14 cellular contexts compared by ENCODE assay signal in genomic region chr1:156195853-156196252, GRCh38. TPM values are rescaled to one million over a fixed set of nuclear protein-coding genes. Genes with fewer than 3 reads are reported as not detected.
DNase-seq lines count a peak whose midpoint lies in the region; ATAC-seq and TF ChIP-seq lines count a peak whose summit lies in the region.
"Had no signal": no experiment of that assay in that cellular context is flagged by ENCODE, and none has a peak within 500 bp of the region (broad histone marks: within the 10 kb centered on the region; RNA-seq: fewer than 3 reads in every experiment).

No MANE protein-coding gene starts in this region.

- DNase-seq in left ventricle myocardium inferior (no peak), Right ventricle myocardium inferior (ENCODE audit: missing footprints) (no peak), WTC11 (ENCODE audit: low spot score) (no peak), Calu3 (no peak), NOMO-1 treated with DMSO at 0.1 percent for 48 hours (lab: John Stamatoyannopoulos, UW; ENCODE audit: unreplicated experiment) (no peak), upper lobe of right lung (no peak)
- DNase-seq: activated CD4-positive, CD25-positive, alpha-beta regulatory T cell; activated effector memory CD4-positive, alpha-beta T cell treated with Interleukin-2 at 50 U/mL for 16 hours; central memory CD4-positive, alpha-beta T cell; EL; gastrocnemius medialis had no signal

- H3K4me3 ChIP-seq in left ventricle myocardium inferior (no peak overlapping the region), liver (ENCODE audit: low read depth in 1 of 3, low read length in 3 of 3) (peak overlapping the region in 1 of 3 donors; percentile 31), upper lobe of right lung (no peak overlapping the region)
- H3K4me3 ChIP-seq: gastrocnemius medialis, thoracic aorta had no signal

- H3K27ac Mint-ChIP-seq in WTC11 (peak overlapping the region; percentile 73; the same call in 1 of the 2 replicates), Calu3 (ENCODE audit: unreplicated experiment) (no peak overlapping the region)

- H3K4me3 Mint-ChIP-seq in WTC11, result peak overlapping the region; percentile 99
- no peak overlapping the region for H3K4me3 Mint-ChIP-seq in Calu3 (ENCODE audit: low read depth, unreplicated experiment)

- no peaks in the 10 kb centered on the region for H3K27me3 Mint-ChIP-seq in WTC11 (ENCODE audit: low read depth)
- no peaks in the 10 kb centered on the region for H3K27me3 Mint-ChIP-seq in Calu3 (ENCODE audit: unreplicated experiment)

- H3K4me1 ChIP-seq in left ventricle myocardium inferior (peaks cover 61% of the 10 kb centered on the region), liver (ENCODE audit: control insufficient read depth in 4 of 4, insufficient read depth in 4 of 4, low read length in 3 of 4) (peaks cover 13 to 60% (median 52%) of the 10 kb centered on the region in 4 donors), upper lobe of right lung (peaks cover 9% of the 10 kb centered on the region)

- no peak for ATAC-seq in Right ventricle myocardium inferior
- ATAC-seq in WTC11, result no peak
- no peak for ATAC-seq in GM21367 (IDR thresholded peaks at IDR 0.05; ENCODE audit: unreplicated experiment)
- ATAC-seq in upper lobe of right lung, result no peak
- ATAC-seq: gastrocnemius medialis had no signal

- CTCF ChIA-PET in WTC11 (lab: Charles Lee) (interaction anchor here (1.1 kb wide), 1 partner anchor 50 kb away, joined by 3 read pairs; no protein-coding TSS in a partner anchor), Calu3 (lab: Charles Lee) (no interaction called here)

- no peak for TF ChIP-seq CTCF in left ventricle myocardium inferior (IDR thresholded peaks at IDR 0.05; ENCODE audit: borderline replicate concordance)
- TF ChIP-seq CTCF in WTC11 (IDR thresholded peaks at IDR 0.05), result no peak
- no peak for TF ChIP-seq CTCF in liver (IDR thresholded peaks at IDR 0.05; ENCODE audit: low read depth, low read length, missing input control)
- TF ChIP-seq CTCF in Calu3 (IDR thresholded peaks at IDR 0.05; ENCODE audit: unreplicated experiment), result no peak
- TF ChIP-seq CTCF in upper lobe of right lung (IDR thresholded peaks at IDR 0.05), result no peak

- H3K36me3 Mint-ChIP-seq in WTC11 (peaks cover 9% of the 10 kb centered on the region), Calu3 (ENCODE audit: insufficient read depth, unreplicated experiment) (peaks cover 17% of the 10 kb centered on the region)

- H3K4me1 Mint-ChIP-seq in WTC11, result peaks cover 35% of the 10 kb centered on the region
- H3K4me1 Mint-ChIP-seq in Calu3 (ENCODE audit: low read depth, unreplicated experiment), result peaks cover 30% of the 10 kb centered on the region

- TF ChIP-seq RAD21 in liver (IDR thresholded peaks at IDR 0.05), result no peak

- no peaks in the 10 kb centered on the region for H3K9me3 ChIP-seq in left ventricle myocardium inferior (replicated peaks)
- H3K9me3 ChIP-seq in liver (ENCODE audit: control insufficient read depth in 4 of 4, low read length in 3 of 4), result no peaks in the 10 kb centered on the region
- no peaks in the 10 kb centered on the region for H3K9me3 ChIP-seq in upper lobe of right lung
- H3K9me3 ChIP-seq: gastrocnemius medialis, thoracic aorta had no signal

- WGBS in liver, result 58% methylated on average over 4 of the region's 4 CpGs

- H3K36me3 ChIP-seq in left ventricle myocardium inferior (peaks cover 13% of the 10 kb centered on the region), liver (ENCODE audit: control insufficient read depth in 4 of 4, insufficient read depth in 3 of 4, low read depth in 1 of 4, low read length in 3 of 4) (peaks cover 0 to 12% (median 8%) of the 10 kb centered on the region in 4 donors), upper lobe of right lung (peaks cover 33% of the 10 kb centered on the region)

- H3K27me3 ChIP-seq in left ventricle myocardium inferior (ENCODE audit: low read depth), result no peaks in the 10 kb centered on the region
- H3K27me3 ChIP-seq in liver (ENCODE audit: control insufficient read depth in 4 of 4, insufficient read depth in 4 of 4, low read length in 3 of 4), result no peaks in the 10 kb centered on the region
- H3K27me3 ChIP-seq in upper lobe of right lung, result no peaks in the 10 kb centered on the region
- H3K27me3 ChIP-seq: gastrocnemius medialis had no signal

- peak overlapping the region; percentile 11 to 40 for H3K9ac ChIP-seq in liver (ENCODE audit: low read depth in 1 of 2, low read length in 2 of 2)

- POLR2A ChIA-PET in WTC11 (lab: Charles Lee), result no interaction called here

- H3K27ac ChIP-seq in left ventricle myocardium inferior (replicated peaks), result peak overlapping the region; percentile 66
- H3K27ac ChIP-seq in liver (ENCODE audit: low read depth in 1 of 2, low read length in 2 of 2), result peak overlapping the region; percentile 73 to 76
- no peak overlapping the region for H3K27ac ChIP-seq in upper lobe of right lung
- H3K27ac ChIP-seq: thoracic aorta had no signal

- H3K9me3 Mint-ChIP-seq in WTC11 (no peaks in the 10 kb centered on the region), Calu3 (ENCODE audit: low read depth, unreplicated experiment) (no peaks in the 10 kb centered on the region)

- BruUV-seq in Calu3 (replicated peaks; lab: Mats Ljungman, UMichigan), result no TSS peak

- intact Hi-C loops in left ventricle myocardium inferior (cut with micrococcal nuclease), result no loop called here
- intact Hi-C loops in Right ventricle myocardium inferior (cut with DNase I), result no loop called here
- intact Hi-C loops in Calu3 (cut with micrococcal nuclease; ENCODE audit: unreplicated experiment), result no loop called here
- intact Hi-C loops in upper lobe of right lung (cut with DNase I), result no loop called here

TF ChIP-seq in WTC11, 78 proteins besides CTCF, POLR2A, EP300 and RAD21 (continues in another document):
- TF ChIP-seq KAT7 (CRISPR knock-in tag; IDR thresholded peaks at IDR 0.05; ENCODE audit: borderline replicate concordance), result no peak

TF ChIP-seq in liver, 16 proteins besides CTCF, POLR2A, EP300 and RAD21:
- no peak for TF ChIP-seq JUND (IDR thresholded peaks at IDR 0.05)
- TF ChIP-seq FOXA1 (IDR thresholded peaks at IDR 0.05), result no peak
- TF ChIP-seq HNF4A (conservative IDR thresholded peaks at IDR 0.05), result no peak
- no peak for TF ChIP-seq NR2F2 (IDR thresholded peaks at IDR 0.05)

RNA-seq across cellular contexts. Expression of gene SLC25A44, which starts 1.9 kb away (rescaled TPM):
- total RNA-seq in left ventricle myocardium inferior (14.4 TPM), Right ventricle myocardium inferior (16.3 TPM), WTC11 (2021) (17.9 to 29.1 TPM (median 19.7 TPM) in 3 replicates), liver (10 to 100 TPM; 10.2 to 21.8 TPM), Calu3 (2022) (28.2 and 32.5 TPM in 2 replicates), upper lobe of right lung (24.9 TPM)
- 10 to 100 TPM; 15.7 to 16.0 TPM for polyA plus RNA-seq in liver

RNA-seq across cellular contexts. Expression of gene PMF1, which starts 17.0 kb away (rescaled TPM):
- total RNA-seq in left ventricle myocardium inferior (55.8 TPM), Right ventricle myocardium inferior (68.6 TPM), WTC11 (2021) (112 to 129 TPM (median 115 TPM) in 3 replicates), liver (10 to 100 TPM; 24.7 to 41.5 TPM), Calu3 (2022) (57.3 and 59.0 TPM in 2 replicates), upper lobe of right lung (47.4 TPM)
- 10 to 100 TPM; 32.4 to 63.5 TPM for polyA plus RNA-seq in liver

RNA-seq across cellular contexts. Expression of gene SEMA4A, which starts 42.5 kb away (rescaled TPM):
- 1.0 TPM for total RNA-seq in left ventricle myocardium inferior
- total RNA-seq in Right ventricle myocardium inferior, result 2.2 TPM
- 6.9 to 12.4 TPM (median 8.7 TPM) in 3 replicates for total RNA-seq in WTC11 (2021)
- 1 to 10 TPM; 2.3 to 3.5 TPM for total RNA-seq in liver
- polyA plus RNA-seq in liver, result 1 to 10 TPM; 1.1 to 1.2 TPM
- total RNA-seq in Calu3 (2022), result 6.9 and 7.2 TPM in 2 replicates
- total RNA-seq in upper lobe of right lung, result 30.7 TPM

RNA-seq across cellular contexts. Expression of gene BGLAP, which starts 46.1 kb away (rescaled TPM):
- total RNA-seq in left ventricle myocardium inferior (0.30 TPM), Right ventricle myocardium inferior (0.32 TPM), WTC11 (2021) (2.3 to 3.8 TPM (median 2.6 TPM) in 3 replicates), liver (under 1 TPM; 0.28 to 0.75 TPM), Calu3 (2022) (2.0 and 2.6 TPM in 2 replicates), upper lobe of right lung (2.4 TPM)
- polyA plus RNA-seq in liver, result under 1 TPM in 1 of 2 donors, not detected in 1; 0.06 TPM
- total RNA-seq: gastrocnemius medialis, thoracic aorta had no signal

RNA-seq across cellular contexts. Expression of gene PAQR6, which starts 52.0 kb away (rescaled TPM):
- total RNA-seq in left ventricle myocardium inferior, result 0.47 TPM
- total RNA-seq in Right ventricle myocardium inferior, result 0.54 TPM
- 5.9 to 7.9 TPM (median 6.5 TPM) in 3 replicates for total RNA-seq in WTC11 (2021)
- under 1 TPM; 0.23 to 0.75 TPM for total RNA-seq in liver
- polyA plus RNA-seq in liver, result under 1 TPM; 0.22 to 0.85 TPM
- total RNA-seq in Calu3 (2022), result 20.4 and 21.2 TPM in 2 replicates
- total RNA-seq in upper lobe of right lung, result 1.9 TPM
